Comparison of ENCODE assay signal across 14 cellular contexts in the genomic region with DNA sequence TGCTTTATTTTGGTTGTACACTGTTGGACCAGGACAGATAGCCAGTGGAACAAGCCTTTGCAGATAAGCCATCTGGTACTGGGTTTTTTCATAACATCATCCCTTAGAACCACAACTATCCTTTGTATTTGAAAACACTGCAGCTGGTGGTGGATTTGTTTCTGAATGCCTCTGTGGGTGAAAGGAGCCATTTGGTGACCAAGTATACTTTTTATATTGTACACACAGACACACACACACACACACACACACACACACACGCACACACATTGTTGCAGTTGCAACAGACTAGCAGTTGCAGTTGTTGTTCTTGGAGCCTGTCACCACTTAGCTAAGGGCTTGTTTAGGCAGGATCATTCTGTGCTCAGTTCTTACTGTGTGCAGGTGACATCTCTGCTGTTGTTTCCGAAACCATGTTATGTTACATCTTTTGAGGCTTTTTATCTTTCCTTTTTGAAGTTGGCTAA. TPM values are rescaled to one million over a fixed set of nuclear protein-coding genes. Genes with fewer than 3 reads are reported as not detected.
A peak's percentile ranks its signal among the peaks of the same experiment; 100 is the strongest.
DNase-seq lines count a peak whose midpoint lies in the region; ATAC-seq and TF ChIP-seq lines count a peak whose summit lies in the region.
"Had no signal": no experiment of that assay in that cellular context is flagged by ENCODE, and none has a peak within 500 bp of the region (broad histone marks: within the 10 kb centered on the region; RNA-seq: fewer than 3 reads in every experiment).

No MANE protein-coding gene starts in this region.

- POLR2A ChIA-PET in OCI-LY7 (lab: Charles Lee), result interaction anchor here (1.3 kb wide), 1 partner anchor 11 kb away, joined by 5 read pairs; no protein-coding TSS in a partner anchor
- POLR2A ChIA-PET in PC-3 (lab: Charles Lee; ENCODE audit: unreplicated experiment), result no interaction called here

- peaks cover 2% of the 10 kb centered on the region; the same call in 1 of the 2 replicates for H3K9me3 ChIP-seq in OCI-LY7 (ENCODE audit: low read length)
- H3K9me3 ChIP-seq in PC-3 (ENCODE audit: low read length), result no peaks in the 10 kb centered on the region
- H3K9me3 ChIP-seq: esophagus muscularis mucosa, right lobe of liver had no signal

- H3K4me1 ChIP-seq in OCI-LY7 (ENCODE audit: insufficient read depth, low read length, poor library complexity, severe bottlenecking) (peaks cover 12% of the 10 kb centered on the region), PC-3 (ENCODE audit: insufficient read depth, low read length) (no peaks in the 10 kb centered on the region)
- H3K4me1 ChIP-seq: esophagus muscularis mucosa, right lobe of liver had no signal

- CTCF ChIA-PET in OCI-LY7 (lab: Charles Lee; ENCODE audit: unreplicated experiment), result no interaction called here
- CTCF ChIA-PET in PC-3 (lab: Charles Lee), result no interaction called here

- intact Hi-C loops in OCI-LY7 (cut with micrococcal nuclease; ENCODE audit: unreplicated experiment) (no loop called here), PC-3 (cut with micrococcal nuclease) (no loop called here)

- H2AFZ ChIP-seq in OCI-LY7 (ENCODE audit: low read length), result no peak overlapping the region
- no peak overlapping the region for H2AFZ ChIP-seq in PC-3 (ENCODE audit: low read length)

- H3K9me2 ChIP-seq in OCI-LY7 (ENCODE audit: insufficient read depth, low read length) (no peaks in the 10 kb centered on the region), PC-3 (replicated peaks; ENCODE audit: low read length) (no peaks in the 10 kb centered on the region)

- no peak overlapping the region for H3K4me3 ChIP-seq in OCI-LY7 (ENCODE audit: low read depth, low read length, poor library complexity, severe bottlenecking)
- no peak overlapping the region for H3K4me3 ChIP-seq in PC-3 (ENCODE audit: low read length)
- H3K4me3 ChIP-seq: esophagus muscularis mucosa, lung, right lobe of liver had no signal

- no TSS peak for BruUV-seq in OCI-LY7 (replicated peaks; lab: Mats Ljungman, UMichigan)
- no TSS peak for BruUV-seq in PC-3 (replicated peaks; lab: Mats Ljungman, UMichigan)

- H3K4me2 ChIP-seq in OCI-LY7 (ENCODE audit: low read length), result no peak overlapping the region
- H3K4me2 ChIP-seq in PC-3 (ENCODE audit: low read length), result no peak overlapping the region

- no peaks in the 10 kb centered on the region for H3K27me3 ChIP-seq in PC-3 (ENCODE audit: low read length)
- H3K27me3 ChIP-seq: esophagus muscularis mucosa, right lobe of liver had no signal

- H3F3A ChIP-seq in PC-3 (ENCODE audit: low read length, unreplicated experiment), result no peaks in the 10 kb centered on the region

- H3K36me3 ChIP-seq in OCI-LY7 (ENCODE audit: insufficient read depth, low read length) (peaks cover 14% of the 10 kb centered on the region), PC-3 (ENCODE audit: low read depth, low read length) (no peaks in the 10 kb centered on the region)
- H3K36me3 ChIP-seq: right lobe of liver had no signal

- TF ChIP-seq CTCF in OCI-LY7 (conservative IDR thresholded peaks at IDR 0.05; ENCODE audit: low read length) (no peak), PC-3 (conservative IDR thresholded peaks at IDR 0.05; ENCODE audit: low read depth, low read length) (no peak)

- H4K20me1 ChIP-seq in OCI-LY7 (ENCODE audit: insufficient read depth, low read length), result no peaks in the 10 kb centered on the region
- H4K20me1 ChIP-seq in PC-3 (ENCODE audit: low read length), result no peaks in the 10 kb centered on the region

- H3K79me2 ChIP-seq in OCI-LY7 (ENCODE audit: insufficient read depth, low read depth, low read length) (no peaks in the 10 kb centered on the region), PC-3 (ENCODE audit: low read length) (no peaks in the 10 kb centered on the region)

- H3K9ac ChIP-seq in PC-3 (ENCODE audit: low read length), result no peak overlapping the region

- H3K27ac ChIP-seq in OCI-LY7 (ENCODE audit: low read depth, low read length, poor library complexity, severe bottlenecking) (no peak overlapping the region), PC-3 (ENCODE audit: low read length) (no peak overlapping the region)
- H3K27ac ChIP-seq: esophagus muscularis mucosa, right lobe of liver had no signal

- ATAC-seq in GM18498 (IDR thresholded peaks at IDR 0.05; ENCODE audit: unreplicated experiment) (peak; percentile 51), GM21723 (IDR thresholded peaks at IDR 0.05; ENCODE audit: unreplicated experiment) (peak; percentile 59), GM21423 (IDR thresholded peaks at IDR 0.05; ENCODE audit: unreplicated experiment) (no peak), PC-3 (no peak)
- ATAC-seq: right lobe of liver had no signal

- peak; percentile 15 for DNase-seq in OCI-LY7 (ENCODE audit: low spot score)
- peak; percentile 70 to 73 for DNase-seq in hippocampal formation (lab: John Stamatoyannopoulos, UW)
- no peak for DNase-seq in Kasumi-1 (lab: John Stamatoyannopoulos, UW)
- DNase-seq in NCI-H1048 (lab: John Stamatoyannopoulos, UW), result no peak
- no peak for DNase-seq in PC-3
- DNase-seq: activated CD4-positive, alpha-beta memory T cell treated with anti-CD3 and anti-CD28 coated beads, Interleukin-2, amount 10 ng/mL, durations not matched to agents 7 days and 5 days; activated naive CD8-positive, alpha-beta T cell treated with anti-CD3 and anti-CD28 coated beads, Interleukin-2, amount 10 ng/mL, durations not matched to agents 7 days and 5 days; NCI-H446 treated with DMSO at 0.1 percent for 48 hours; right lobe of liver had no signal

RNA-seq across cellular contexts. Expression of gene CAVIN4, which starts 22.9 kb away (rescaled TPM):
- total RNA-seq in OCI-LY7 (2014; rRNA removed; shearing (Covaris generic)), result 2.3 and 3.9 TPM in 2 replicates
- total RNA-seq in OCI-LY7 (2022) (0.59 and 0.68 TPM in 2 replicates), PC-3 (2014; rRNA removed) (0.95 and 1.0 TPM in 2 replicates)

Comparison
In these comparisons a context has a peak if more than half of its experiments do, and no peak if none do; other contexts are left out.
1. ATAC-seq: peak in GM18498 (single experiment) and GM21723 (single experiment); none in GM21423 (single experiment) and PC-3 (single experiment).
2. DNase-seq: peak in OCI-LY7 (single experiment) and hippocampal formation (2 of 2); none in Kasumi-1 (0 of 2), NCI-H1048 (single experiment) and PC-3 (single experiment).